Comparison of ENCODE assay signal across 7 cellular contexts in genomic region chr20:3796477-3797225, GRCh38.
DNase-seq lines count a peak whose midpoint lies in the region; ATAC-seq and TF ChIP-seq lines count a peak whose summit lies in the region.

No MANE protein-coding gene starts in this region.

- H3K9me3 ChIP-seq in muscle layer of duodenum (ENCODE audit: control insufficient read depth in 1 of 2, low read length in 2 of 2): no peaks in the 10 kb centered on the region

- TF ChIP-seq EP300 in Ishikawa (IDR thresholded peaks at IDR 0.05; ENCODE audit: borderline replicate concordance): 0 out of 2 replicates have a peak, but pooled peaks have one; percentile 20

- peaks cover 6 to 19% of the 10 kb centered on the region in 2 donors for H3K36me3 ChIP-seq in muscle layer of duodenum (ENCODE audit: control insufficient read depth in 1 of 2, insufficient read depth in 2 of 2, low read length in 2 of 2)

- H3K27ac ChIP-seq in caudate nucleus (ENCODE audit: low read depth, low read length) (peak overlapping the region; percentile 76), muscle layer of duodenum (ENCODE audit: low read length) (peak overlapping the region; percentile 86)

- ATAC-seq in GM19452 (IDR thresholded peaks at IDR 0.05; ENCODE audit: unreplicated experiment) (peak; percentile 4), HG02571 (IDR thresholded peaks at IDR 0.05; ENCODE audit: unreplicated experiment) (no peak)

- no peak for TF ChIP-seq RAD21 in Ishikawa (IDR thresholded peaks at IDR 0.05; ENCODE audit: low read depth)

- H3K4me1 ChIP-seq in muscle layer of duodenum (ENCODE audit: control insufficient read depth in 1 of 2, insufficient read depth in 2 of 2, low read length in 2 of 2): peaks cover 20 to 49% of the 10 kb centered on the region in 2 donors

- H3K27me3 ChIP-seq in muscle layer of duodenum (ENCODE audit: low read depth, low read length): no peaks in the 10 kb centered on the region

- DNase-seq in caudate nucleus (lab: John Stamatoyannopoulos, UW) (peak in 1 of 61 donors; percentile 57), NCI-H1417 treated with DMSO at 0.1 percent for 48 hours (lab: John Stamatoyannopoulos, UW) (no peak), SHP77 treated with DMSO at 0.1 percent for 48 hours (lab: John Stamatoyannopoulos, UW) (no peak)

- H3K4me3 ChIP-seq in muscle layer of duodenum (ENCODE audit: low read depth in 1 of 2, low read length in 2 of 2): peak overlapping the region; percentile 51 to 76

TF ChIP-seq in Ishikawa, 13 proteins besides CTCF, POLR2A, EP300 and RAD21:
- TF ChIP-seq TAF1 (IDR thresholded peaks at IDR 0.05; ENCODE audit: low read depth) (peak; percentile 31; the same call in 1 of the 2 replicates), ZBTB7A (IDR thresholded peaks at IDR 0.05; ENCODE audit: low read depth) (no peak), MAX (IDR thresholded peaks at IDR 0.05) (no peak), CEBPB (IDR thresholded peaks at IDR 0.05) (no peak)
